In the genomic region with DNA sequence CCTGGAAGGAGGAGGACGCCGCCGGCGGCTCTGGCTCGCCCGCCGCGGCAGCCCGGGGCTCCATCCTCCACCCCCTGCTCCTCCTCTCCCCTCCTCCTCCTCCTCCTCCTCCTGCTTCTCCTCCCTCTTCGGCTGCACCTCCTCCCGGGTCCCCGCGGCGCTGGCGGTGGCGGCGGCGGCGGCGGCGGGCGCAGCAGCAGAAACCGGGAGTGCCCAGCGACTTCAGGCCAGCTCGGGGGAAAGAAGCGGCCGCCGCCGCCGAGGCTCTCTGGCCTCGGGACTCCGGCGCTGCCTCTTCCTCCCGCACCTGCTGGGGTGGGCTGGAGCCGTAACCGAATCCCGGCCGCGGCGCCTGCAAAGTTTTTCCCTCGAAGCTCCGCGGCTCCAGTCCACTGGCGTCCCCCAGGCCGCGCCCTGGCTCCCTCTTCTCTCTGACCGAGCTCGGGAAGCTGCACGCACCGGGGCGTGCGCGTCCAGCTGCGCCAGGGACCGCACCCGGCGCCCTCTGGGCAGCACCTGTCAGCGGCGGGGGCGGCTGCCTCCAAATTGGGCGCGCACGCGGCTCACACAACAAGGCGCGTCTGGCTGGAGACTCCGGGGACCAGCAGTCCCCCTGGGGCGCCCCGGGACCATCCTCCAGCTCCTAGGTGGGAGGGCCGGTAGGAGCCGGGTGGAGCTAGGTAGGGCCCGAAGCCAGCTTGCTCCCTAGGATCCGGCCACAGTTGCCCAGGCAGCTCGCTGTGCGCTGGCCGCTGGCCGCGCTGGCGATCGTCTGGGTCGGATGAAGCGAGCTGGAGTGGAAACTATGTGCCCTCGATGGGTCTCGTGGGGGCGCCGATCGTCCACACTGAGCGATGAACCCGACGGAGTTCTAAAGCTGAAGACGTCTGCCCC, we compare ENCODE assay signal across 7 cellular contexts. TPM values are rescaled to one million over a fixed set of nuclear protein-coding genes. Genes with fewer than 3 reads are reported as not detected.
DNase-seq lines count a peak whose midpoint lies in the region; ATAC-seq and TF ChIP-seq lines count a peak whose summit lies in the region.

A gene (minus strand): TSS at position 583 of the 894 bp plus-strand sequence.

- no peaks in the 10 kb centered on the region for H3K9me3 Mint-ChIP-seq in GM23338
- H3K9me3 Mint-ChIP-seq in activated T-cell treated with anti-CD3 and anti-CD28 coated beads, Interleukin-2, amount 50 U/mL, for 72 hours: no peaks in the 10 kb centered on the region

- H3K36me3 ChIP-seq in GM23338 (ENCODE audit: insufficient read depth) (no peaks in the 10 kb centered on the region), osteoblast (ENCODE audit: insufficient read depth, low read length) (no peaks in the 10 kb centered on the region)

- H3K27me3 ChIP-seq in GM23338 (ENCODE audit: insufficient read depth) (peaks cover 35% of the 10 kb centered on the region), osteoblast (ENCODE audit: insufficient read depth, low read length) (peaks cover 82% of the 10 kb centered on the region)

- intact Hi-C loops in Right ventricle myocardium inferior (cut with DNase I): no loop called here

- H3F3A ChIP-seq in GM23338 (replicated peaks; ENCODE audit: low read depth): no peaks in the 10 kb centered on the region

- H3K4me1 Mint-ChIP-seq in GM23338: peaks cover 43% of the 10 kb centered on the region
- H3K4me1 Mint-ChIP-seq in activated T-cell treated with anti-CD3 and anti-CD28 coated beads, Interleukin-2, amount 50 U/mL, for 72 hours (ENCODE audit: low read depth): peaks cover 12% of the 10 kb centered on the region

- H3K36me3 Mint-ChIP-seq in GM23338 (ENCODE audit: low read depth): no peaks in the 10 kb centered on the region; the same call in 2 of the 3 replicates
- H3K36me3 Mint-ChIP-seq in activated T-cell treated with anti-CD3 and anti-CD28 coated beads, Interleukin-2, amount 50 U/mL, for 72 hours (ENCODE audit: insufficient read depth in 2 of 2): peaks cover 0 to 1% of the 10 kb centered on the region in 2 donors

- H3K4me2 ChIP-seq in GM23338 (peak within 1 kb of the TSS; percentile 87), osteoblast (ENCODE audit: insufficient read depth, low read length) (peak within 1 kb of the TSS; percentile 79)

- H3K27ac ChIP-seq in GM23338 (ENCODE audit: low read depth): no peak within 1 kb of the TSS
- H3K27ac ChIP-seq in osteoblast (ENCODE audit: low read depth, low read length): no peak within 1 kb of the TSS

- no peaks in the 10 kb centered on the region for H3K9me3 ChIP-seq in osteoblast (ENCODE audit: low read depth, low read length)

- peak within 1 kb of the TSS; percentile 81 for H3K4me3 Mint-ChIP-seq in GM23338
- peak within 1 kb of the TSS; percentile 78 to 79 for H3K4me3 Mint-ChIP-seq in activated T-cell treated with anti-CD3 and anti-CD28 coated beads, Interleukin-2, amount 50 U/mL, for 72 hours

- H2AFZ ChIP-seq in GM23338 (peak within 1 kb of the TSS; percentile 94), osteoblast (ENCODE audit: low read length) (peak within 1 kb of the TSS; percentile 78)

- H3K79me2 ChIP-seq in GM23338 (replicated peaks; ENCODE audit: insufficient read depth): no peaks in the 10 kb centered on the region
- H3K79me2 ChIP-seq in osteoblast (ENCODE audit: insufficient read depth, low read length): no peaks in the 10 kb centered on the region

- peak; percentile 56 for ATAC-seq in GM23338
- ATAC-seq in activated T-cell treated with anti-CD3 and anti-CD28 coated beads, Interleukin-2, amount 50 U/mL, for 72 hours (replicated peaks in 1 of 2): peak; percentile 36 to 43
- peak; percentile 50 for ATAC-seq in Right ventricle myocardium inferior

- H3K27ac Mint-ChIP-seq in GM23338: no peak within 1 kb of the TSS
- no peak within 1 kb of the TSS for H3K27ac Mint-ChIP-seq in activated T-cell treated with anti-CD3 and anti-CD28 coated beads, Interleukin-2, amount 50 U/mL, for 72 hours

- DNase-seq in GM03348 (ENCODE audit: low spot score) (peak; percentile 39), GM23338 (ENCODE audit: low spot score) (peak; percentile 67), NCI-H1105 treated with DMSO at 0.1 percent for 48 hours (lab: John Stamatoyannopoulos, UW) (peak; percentile 47), Right ventricle myocardium inferior (ENCODE audit: missing footprints) (peak; percentile 68), osteoblast (ENCODE audit: insufficient read length, low spot score, missing footprints) (peak; percentile 75), NCI-H128 (lab: John Stamatoyannopoulos, UW; ENCODE audit: unreplicated experiment) (no peak)
- peak; percentile 13 to 14 for DNase-seq in activated T-cell treated with anti-CD3 and anti-CD28 coated beads, Interleukin-2, amount 50 U/mL, for 72 hours

- no peaks in the 10 kb centered on the region for H4K20me1 ChIP-seq in GM23338 (replicated peaks; ENCODE audit: insufficient read depth)
- H4K20me1 ChIP-seq in osteoblast (ENCODE audit: insufficient read depth, low read length): no peaks in the 10 kb centered on the region

- H3K4me1 ChIP-seq in GM23338 (ENCODE audit: insufficient read depth) (peaks cover 54% of the 10 kb centered on the region), osteoblast (ENCODE audit: insufficient read depth, low read length) (peaks cover 4% of the 10 kb centered on the region)

- H3K4me3 ChIP-seq in GM23338 (peak within 1 kb of the TSS; percentile 79), osteoblast (ENCODE audit: insufficient read depth, low read length) (peak within 1 kb of the TSS; percentile 69)

- peaks cover 6% of the 10 kb centered on the region; the same call in 1 of the 2 replicates for H3K9me2 ChIP-seq in GM23338 (ENCODE audit: insufficient read depth)

- TF ChIP-seq CTCF in GM23338 (conservative IDR thresholded peaks at IDR 0.05; ENCODE audit: low read depth in 2 of 2): peak in 1 of 2 experiments; percentile 42; a peak in 2 of 4 replicates
- TF ChIP-seq CTCF in osteoblast (IDR thresholded peaks at IDR 0.05; ENCODE audit: extremely low read depth, low read depth, low read length): no peak

- peaks cover 24% of the 10 kb centered on the region for H3K27me3 Mint-ChIP-seq in GM23338 (ENCODE audit: insufficient read depth, low read depth, poor library complexity)
- H3K27me3 Mint-ChIP-seq in activated T-cell treated with anti-CD3 and anti-CD28 coated beads, Interleukin-2, amount 50 U/mL, for 72 hours (ENCODE audit: low read depth): peaks cover 68% of the 10 kb centered on the region

RNA-seq across cellular contexts. Expression of the gene that starts here (rescaled TPM):
- 4.2 and 13.6 TPM in 2 replicates for total RNA-seq in GM23338 (2014; rRNA removed; shearing (Covaris generic))
- polyA plus RNA-seq in GM23338 (2016; fragmentation: Nextera tagmentation; extraction: Ambion mirVana): 3.0 and 3.7 TPM in 2 replicates
- total RNA-seq in activated T-cell treated with anti-CD3 and anti-CD28 coated beads, Interleukin-2, amount 50 U/mL, for 72 hours: 1 to 10 TPM in 1 of 2 donors, under 1 TPM in 1; 0.28 to 1.2 TPM
- total RNA-seq in Right ventricle myocardium inferior (8.5 TPM), osteoblast (5.8 and 6.8 TPM in 2 replicates)
